ENCODE assay signal across 8 cellular contexts in the genomic region with DNA sequence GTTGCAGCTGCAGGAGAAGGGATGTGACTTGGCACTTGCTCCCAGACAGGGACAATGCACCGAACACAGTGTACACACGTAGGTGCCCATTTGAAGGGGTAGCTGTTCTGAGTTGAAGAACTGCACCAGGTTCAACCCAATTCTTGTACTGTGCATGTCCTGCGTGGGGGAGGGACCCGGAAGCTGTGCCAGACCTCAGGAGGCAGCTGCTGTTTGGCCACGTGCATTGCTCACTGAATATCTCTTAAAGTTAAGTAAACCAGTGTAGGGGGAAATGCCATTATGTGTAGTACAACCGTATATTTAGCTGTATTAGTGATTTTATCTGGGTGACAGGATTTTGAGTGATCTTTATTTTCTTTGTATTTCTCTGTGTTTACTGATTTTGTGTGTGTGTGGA. TPM values are rescaled to one million over a fixed set of nuclear protein-coding genes. Genes with fewer than 3 reads are reported as not detected.
DNase-seq lines count a peak whose midpoint lies in the region; ATAC-seq, FAIRE-seq and TF ChIP-seq lines count a peak whose summit lies in the region.

No MANE protein-coding gene starts in this region.

- no peaks in the 10 kb centered on the region for H3K36me3 ChIP-seq in MG63

- peaks cover 4% of the 10 kb centered on the region for H3K4me1 Mint-ChIP-seq in activated naive CD4-positive, alpha-beta T cell treated with anti-CD3 and anti-CD28 coated beads, Interleukin-2, amount 50 U/mL, for 24 hours
- H3K4me1 Mint-ChIP-seq in activated T-helper 1 cell treated with anti-CD3 and anti-CD28 coated beads, Interleukin-12 subunit alpha, Interleukin-12 subunit beta, Interleukin-2, Interleukin-4 antibody, amounts not matched to agents 30 ng/mL and 10 ng/mL and 1 ng/mL, durations not matched to agents 14 hours and 24 hours and 36 hours (ENCODE audit: low read depth), result peaks cover 6% of the 10 kb centered on the region
- peaks cover 8 to 9% of the 10 kb centered on the region in 2 donors for H3K4me1 Mint-ChIP-seq in immature natural killer cell

- H3K27ac Mint-ChIP-seq in activated naive CD4-positive, alpha-beta T cell treated with anti-CD3 and anti-CD28 coated beads, Interleukin-2, amount 50 U/mL, for 24 hours, result no peak overlapping the region
- no peak overlapping the region for H3K27ac Mint-ChIP-seq in activated T-helper 1 cell treated with anti-CD3 and anti-CD28 coated beads, Interleukin-12 subunit alpha, Interleukin-12 subunit beta, Interleukin-2, Interleukin-4 antibody, amounts not matched to agents 30 ng/mL and 10 ng/mL and 1 ng/mL, durations not matched to agents 14 hours and 24 hours and 36 hours
- H3K27ac Mint-ChIP-seq in immature natural killer cell, result peak overlapping the region in 5 of 6 donors; percentile 24 to 68 (median 63)

- H3K27me3 ChIP-seq in MG63, result no peaks in the 10 kb centered on the region; the same call in 1 of the 2 replicates

- intact Hi-C loops in activated T-helper 1 cell treated with anti-CD3 and anti-CD28 coated beads, Interleukin-12 subunit alpha, Interleukin-12 subunit beta, Interleukin-2, Interleukin-4 antibody, amounts not matched to agents 30 ng/mL and 10 ng/mL and 1 ng/mL, durations not matched to agents 14 hours and 24 hours and 36 hours (cut with micrococcal nuclease), result loop anchor here (1.0 kb wide), 1 partner anchor 12 kb away; a partner anchor contains a TSS

- peak overlapping the region; percentile 82 for H3K4me3 Mint-ChIP-seq in activated naive CD4-positive, alpha-beta T cell treated with anti-CD3 and anti-CD28 coated beads, Interleukin-2, amount 50 U/mL, for 24 hours
- H3K4me3 Mint-ChIP-seq in activated T-helper 1 cell treated with anti-CD3 and anti-CD28 coated beads, Interleukin-12 subunit alpha, Interleukin-12 subunit beta, Interleukin-2, Interleukin-4 antibody, amounts not matched to agents 30 ng/mL and 10 ng/mL and 1 ng/mL, durations not matched to agents 14 hours and 24 hours and 36 hours, result peak overlapping the region; percentile 75
- peak overlapping the region; percentile 74 to 85 (median 82) for H3K4me3 Mint-ChIP-seq in immature natural killer cell

- H3K9me3 Mint-ChIP-seq in activated naive CD4-positive, alpha-beta T cell treated with anti-CD3 and anti-CD28 coated beads, Interleukin-2, amount 50 U/mL, for 24 hours, result no peaks in the 10 kb centered on the region
- H3K9me3 Mint-ChIP-seq in activated T-helper 1 cell treated with anti-CD3 and anti-CD28 coated beads, Interleukin-12 subunit alpha, Interleukin-12 subunit beta, Interleukin-2, Interleukin-4 antibody, amounts not matched to agents 30 ng/mL and 10 ng/mL and 1 ng/mL, durations not matched to agents 14 hours and 24 hours and 36 hours, result no peaks in the 10 kb centered on the region
- peaks cover 0 to 1% (median 0%) of the 10 kb centered on the region in 6 donors for H3K9me3 Mint-ChIP-seq in immature natural killer cell

- no peak for TF ChIP-seq CTCF in D721Med (IDR thresholded peaks at IDR 0.05; ENCODE audit: insufficient read depth, missing control alignments)

- H3K9me3 ChIP-seq in MG63, result no peaks in the 10 kb centered on the region

- no peaks in the 10 kb centered on the region for H3K27me3 Mint-ChIP-seq in activated naive CD4-positive, alpha-beta T cell treated with anti-CD3 and anti-CD28 coated beads, Interleukin-2, amount 50 U/mL, for 24 hours
- H3K27me3 Mint-ChIP-seq in activated T-helper 1 cell treated with anti-CD3 and anti-CD28 coated beads, Interleukin-12 subunit alpha, Interleukin-12 subunit beta, Interleukin-2, Interleukin-4 antibody, amounts not matched to agents 30 ng/mL and 10 ng/mL and 1 ng/mL, durations not matched to agents 14 hours and 24 hours and 36 hours (ENCODE audit: insufficient read depth), result peaks cover 21% of the 10 kb centered on the region
- H3K27me3 Mint-ChIP-seq in immature natural killer cell (ENCODE audit: low read depth in 3 of 3), result peaks cover 4 to 18% (median 14%) of the 10 kb centered on the region in 3 donors

- DNase-seq in activated naive CD4-positive, alpha-beta T cell (lab: John Stamatoyannopoulos, UW), result no peak
- DNase-seq in MG63 (peak; percentile 35), immature natural killer cell (peak in 1 of 3 donors; percentile 6), D721Med (ENCODE audit: insufficient read length, low spot score) (no peak), putamen (ENCODE audit: low spot score) (no peak)
- no peak for DNase-seq in activated T-helper 1 cell treated with anti-CD3 and anti-CD28 coated beads, Interleukin-12 subunit alpha, Interleukin-12 subunit beta, Interleukin-2, Interleukin-4 antibody, amounts not matched to agents 30 ng/mL and 10 ng/mL and 1 ng/mL, durations not matched to agents 14 hours and 24 hours and 36 hours (ENCODE audit: low spot score)
- peak; percentile 16 for DNase-seq in stimulated activated naive CD8-positive, alpha-beta T cell treated with anti-CD3 and anti-CD28 coated beads, Interleukin-15, Interleukin-2, amounts not matched to agents 100 U/mL and 50 U/mL, for 24 hours

- ATAC-seq in stimulated activated naive CD8-positive, alpha-beta T cell treated with anti-CD3 and anti-CD28 coated beads, Interleukin-15, Interleukin-2, amounts not matched to agents 100 U/mL and 50 U/mL, for 24 hours, result peak; percentile 38

- FAIRE-seq in D721Med (lab: Jason Lieb, UNC), result no peak

- H3K36me3 Mint-ChIP-seq in activated naive CD4-positive, alpha-beta T cell treated with anti-CD3 and anti-CD28 coated beads, Interleukin-2, amount 50 U/mL, for 24 hours, result no peaks in the 10 kb centered on the region
- H3K36me3 Mint-ChIP-seq in activated T-helper 1 cell treated with anti-CD3 and anti-CD28 coated beads, Interleukin-12 subunit alpha, Interleukin-12 subunit beta, Interleukin-2, Interleukin-4 antibody, amounts not matched to agents 30 ng/mL and 10 ng/mL and 1 ng/mL, durations not matched to agents 14 hours and 24 hours and 36 hours (ENCODE audit: low read depth), result no peaks in the 10 kb centered on the region
- H3K36me3 Mint-ChIP-seq in immature natural killer cell, result no peaks in the 10 kb centered on the region

- H3K4me3 ChIP-seq in MG63, result peak overlapping the region; percentile 38

RNA-seq across cellular contexts. Expression of a gene that starts 12.0 kb away (rescaled TPM):
- total RNA-seq in MG63 (2014; rRNA removed; shearing (Covaris generic); ENCODE audit: low replicate concordance), result 167 and 233 TPM in 2 replicates
- 127 and 134 TPM in 2 replicates for total RNA-seq in activated T-helper 1 cell treated with anti-CD3 and anti-CD28 coated beads, Interleukin-12 subunit alpha, Interleukin-12 subunit beta, Interleukin-2, Interleukin-4 antibody, amounts not matched to agents 30 ng/mL and 10 ng/mL and 1 ng/mL, durations not matched to agents 14 hours and 24 hours and 36 hours
- polyA plus RNA-seq in immature natural killer cell, result 100 to 1,000 TPM; 166 to 243 (median 199) TPM

Comparison
In these comparisons a context has a peak if more than half of its experiments do, and no peak if none do; other contexts are left out.
1. H3K27ac Mint-ChIP-seq: peak in immature natural killer cell (5 of 6); none in activated naive CD4-positive, alpha-beta T cell treated with anti-CD3 and anti-CD28 coated beads, Interleukin-2, amount 50 U/mL, for 24 hours (single experiment) and activated T-helper 1 cell treated with anti-CD3 and anti-CD28 coated beads, Interleukin-12 subunit alpha, Interleukin-12 subunit beta, Interleukin-2, Interleukin-4 antibody, amounts not matched to agents 30 ng/mL and 10 ng/mL and 1 ng/mL, durations not matched to agents 14 hours and 24 hours and 36 hours (single experiment).
2. DNase-seq: peak in MG63 (single experiment) and stimulated activated naive CD8-positive, alpha-beta T cell treated with anti-CD3 and anti-CD28 coated beads, Interleukin-15, Interleukin-2, amounts not matched to agents 100 U/mL and 50 U/mL, for 24 hours (single experiment); none in activated naive CD4-positive, alpha-beta T cell (0 of 4), activated T-helper 1 cell treated with anti-CD3 and anti-CD28 coated beads, Interleukin-12 subunit alpha, Interleukin-12 subunit beta, Interleukin-2, Interleukin-4 antibody, amounts not matched to agents 30 ng/mL and 10 ng/mL and 1 ng/mL, durations not matched to agents 14 hours and 24 hours and 36 hours (single experiment), D721Med (single experiment) and putamen (single experiment).
3. Peak in every context shown above with its lines, with median percentiles within 50 percentile points of each other: H3K4me3 Mint-ChIP-seq.